8 cellular contexts compared by ENCODE assay signal in the genomic region with DNA sequence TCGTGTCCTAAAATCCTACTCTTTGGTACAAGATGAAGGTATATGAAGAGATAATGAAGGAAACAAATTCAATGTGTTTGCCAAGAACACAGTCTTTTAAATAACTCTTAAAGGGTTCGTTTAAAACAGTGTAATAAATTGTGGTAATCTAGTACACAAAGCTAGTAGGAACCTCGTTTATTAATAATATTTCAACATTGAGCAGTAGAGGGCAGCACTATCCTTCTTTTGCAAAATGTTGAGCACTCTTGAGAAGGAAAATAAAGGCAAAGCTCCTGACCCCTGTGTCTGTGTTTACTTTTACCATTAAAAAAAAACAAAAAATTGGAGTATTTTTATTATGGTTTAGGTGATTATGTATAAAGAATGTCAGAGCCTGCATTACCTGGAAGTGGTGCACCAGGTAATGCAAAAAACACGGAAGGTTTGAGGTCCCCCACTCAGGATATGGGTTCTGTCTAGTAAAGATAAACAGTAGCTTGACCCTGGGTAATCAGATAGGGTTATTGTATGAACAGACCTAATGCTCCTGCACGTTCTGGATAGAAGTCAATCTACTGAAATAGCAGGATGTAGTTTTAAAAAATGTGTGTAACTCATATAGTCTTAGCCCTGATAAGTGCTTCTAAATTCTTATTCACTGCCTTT. TPM values are rescaled to one million over a fixed set of nuclear protein-coding genes. Genes with fewer than 3 reads are reported as not detected.
DNase-seq lines count a peak whose midpoint lies in the region; ATAC-seq, FAIRE-seq and TF ChIP-seq lines count a peak whose summit lies in the region.

No MANE protein-coding gene starts in this region.

- H3K9me3 Mint-ChIP-seq in HFFc6 (no peaks in the 10 kb centered on the region), memory B cell (no peaks in the 10 kb centered on the region)

- H3K4me3 Mint-ChIP-seq in HFFc6 (no peak overlapping the region), memory B cell (no peak overlapping the region)

- H3K4me1 Mint-ChIP-seq in HFFc6 (ENCODE audit: low read depth) = peaks cover 13% of the 10 kb centered on the region
- peaks cover 15% of the 10 kb centered on the region for H3K4me1 Mint-ChIP-seq in memory B cell

- H3K27ac ChIP-seq in DND-41 (ENCODE audit: low read length) = no peak overlapping the region

- H3K79me2 ChIP-seq in DND-41 (ENCODE audit: insufficient read depth, low read length) = peaks cover 10% of the 10 kb centered on the region

- DNase-seq in DND-41 (no peak), HFFc6 (peak; percentile 61), NCI-H82 (lab: John Stamatoyannopoulos, UW) (peak; percentile 68), bronchial epithelial cell (ENCODE audit: low read depth) (peak; percentile 58), memory B cell (ENCODE audit: low spot score in 2 of 2) (peak in 1 of 2 donors; percentile 44), HEK293T (ENCODE audit: extremely low spot score) (no peak), nucleus accumbens (lab: John Stamatoyannopoulos, UW) (no peak)

- no peak overlapping the region for H3K9ac ChIP-seq in DND-41 (ENCODE audit: low read depth, low read length)

- H3K27ac Mint-ChIP-seq in HFFc6 = no peak overlapping the region
- no peak overlapping the region for H3K27ac Mint-ChIP-seq in memory B cell

- H3K9me3 ChIP-seq in DND-41 (ENCODE audit: insufficient read depth, low read length, severe bottlenecking) = no peaks in the 10 kb centered on the region

- peak; percentile 84 for ATAC-seq in DND-41 (ENCODE audit: insufficient read depth, low read depth)
- peak; percentile 60 for ATAC-seq in memory B cell (ENCODE audit: low read depth)
- ATAC-seq in GM18502 (IDR thresholded peaks at IDR 0.05; ENCODE audit: poor library complexity, unreplicated experiment) = no peak

- no peak overlapping the region for H3K4me3 ChIP-seq in DND-41 (ENCODE audit: low read depth in 1 of 2, low read length in 2 of 2)
- H3K4me3 ChIP-seq in bronchial epithelial cell (ENCODE audit: low read depth, low read length) = no peak overlapping the region

- CTCF ChIA-PET in HEK293T (lab: Yijun Ruan, JAX) = interaction anchor here (0.6 to 2.6 kb wide), 25 partner anchors 8 to 519 kb away, joined by 3 to 19 read pairs (median 4); a partner anchor contains a TSS

- no peak overlapping the region for H2AFZ ChIP-seq in DND-41 (ENCODE audit: low read depth, low read length)

- POLR2A ChIA-PET in HEK293T (lab: Yijun Ruan, JAX) = interaction anchor here (0.7 to 1.5 kb wide), 5 partner anchors 11 to 185 kb away, joined by 3 to 5 read pairs (median 3); no protein-coding TSS in a partner anchor

- H3K36me3 ChIP-seq in DND-41 (ENCODE audit: insufficient read depth, low read length) (no peaks in the 10 kb centered on the region), bronchial epithelial cell (ENCODE audit: control insufficient read depth, insufficient read depth, low read length) (peaks cover 2% of the 10 kb centered on the region)

- H3K4me1 ChIP-seq in DND-41 (ENCODE audit: insufficient read depth, low read length) = peaks cover 18% of the 10 kb centered on the region

- peak; percentile 65 for TF ChIP-seq CTCF in DND-41 (IDR thresholded peaks at IDR 0.05; ENCODE audit: borderline replicate concordance, extremely low read depth, low read length, poor library complexity, severe bottlenecking)
- TF ChIP-seq CTCF in HFFc6 (IDR thresholded peaks at IDR 0.05) = peak; percentile 86
- TF ChIP-seq CTCF in bronchial epithelial cell (IDR thresholded peaks at IDR 0.05; ENCODE audit: insufficient read depth, low read length, severe bottlenecking) = peak; percentile 46

- H3K4me2 ChIP-seq in DND-41 (ENCODE audit: insufficient read depth, low read length) = no peak overlapping the region

- H3K27me3 Mint-ChIP-seq in HFFc6 (ENCODE audit: insufficient read depth) = peaks cover 3% of the 10 kb centered on the region; the same call in 1 of the 2 replicates
- no peaks in the 10 kb centered on the region for H3K27me3 Mint-ChIP-seq in memory B cell

- FAIRE-seq in bronchial epithelial cell (lab: Jason Lieb, UNC) = no peak

- H3K27me3 ChIP-seq in DND-41 (ENCODE audit: insufficient read depth, low read length, poor library complexity) = no peaks in the 10 kb centered on the region
- H3K27me3 ChIP-seq in bronchial epithelial cell (ENCODE audit: control insufficient read depth, insufficient read depth, low read length) = no peaks in the 10 kb centered on the region

- H3K36me3 Mint-ChIP-seq in HFFc6 (ENCODE audit: low read depth) = no peaks in the 10 kb centered on the region
- no peaks in the 10 kb centered on the region for H3K36me3 Mint-ChIP-seq in memory B cell

- H4K20me1 ChIP-seq in DND-41 (ENCODE audit: insufficient read depth, low read length) = no peaks in the 10 kb centered on the region

TF ChIP-seq in HEK293T, 16 proteins besides CTCF, POLR2A, EP300 and RAD21:
- TF ChIP-seq ZNF384 (IDR thresholded peaks at IDR 0.05) (no peak), ELF4 (IDR thresholded peaks at IDR 0.05) (no peak), HDGF (IDR thresholded peaks at IDR 0.05; ENCODE audit: borderline replicate concordance) (no peak), FOXK2 (IDR thresholded peaks at IDR 0.05) (no peak), BHLHE40 (IDR thresholded peaks at IDR 0.05; ENCODE audit: borderline replicate concordance) (no peak), CTBP1 (IDR thresholded peaks at IDR 0.05; ENCODE audit: borderline replicate concordance) (no peak), FOXM1 (IDR thresholded peaks at IDR 0.05; ENCODE audit: borderline replicate concordance) (no peak), ARNT (IDR thresholded peaks at IDR 0.05) (no peak), SP1 (IDR thresholded peaks at IDR 0.05) (no peak), L3MBTL2 (conservative IDR thresholded peaks at IDR 0.05) (no peak), FOXA1 (IDR thresholded peaks at IDR 0.05) (no peak), TARDBP (IDR thresholded peaks at IDR 0.05) (no peak), LEF1 (IDR thresholded peaks at IDR 0.05; ENCODE audit: borderline replicate concordance) (no peak), NFRKB (IDR thresholded peaks at IDR 0.05) (no peak), SUZ12 (IDR thresholded peaks at IDR 0.05) (no peak)
- TF ChIP-seq, protein P1, sequence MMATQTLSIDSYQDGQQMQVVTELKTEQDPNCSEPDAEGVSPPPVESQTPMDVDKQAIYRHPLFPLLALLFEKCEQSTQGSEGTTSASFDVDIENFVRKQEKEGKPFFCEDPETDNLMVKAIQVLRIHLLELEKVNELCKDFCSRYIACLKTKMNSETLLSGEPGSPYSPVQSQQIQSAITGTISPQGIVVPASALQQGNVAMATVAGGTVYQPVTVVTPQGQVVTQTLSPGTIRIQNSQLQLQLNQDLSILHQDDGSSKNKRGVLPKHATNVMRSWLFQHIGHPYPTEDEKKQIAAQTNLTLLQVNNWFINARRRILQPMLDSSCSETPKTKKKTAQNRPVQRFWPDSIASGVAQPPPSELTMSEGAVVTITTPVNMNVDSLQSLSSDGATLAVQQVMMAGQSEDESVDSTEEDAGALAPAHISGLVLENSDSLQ (IDR thresholded peaks at IDR 0.05) = no peak

RNA-seq across cellular contexts. Expression of a gene that starts 5.7 kb away (rescaled TPM):
- 10 to 100 TPM; 34.9 to 42.0 (median 41.6) TPM for total RNA-seq in HFFc6 (2021; fragmentation: NEBNext Ultra II Directional; extraction: Animal tissue kit (Norgen Biotek cat#: 25700))
- 62.9 and 67.9 TPM in 2 replicates for total RNA-seq in bronchial epithelial cell

Comparison
In these comparisons a context has a peak if more than half of its experiments do, and no peak if none do; other contexts are left out.
1. DNase-seq: peak in HFFc6 (single experiment), NCI-H82 (single experiment) and bronchial epithelial cell (single experiment); none in DND-41 (single experiment), HEK293T (single experiment) and nucleus accumbens (0 of 56).
2. Peak in every context shown above with its lines, with median percentiles within 50 percentile points of each other: CTCF ChIP-seq.